Comparison of ENCODE assay signal across 17 cellular contexts in the genomic region with DNA sequence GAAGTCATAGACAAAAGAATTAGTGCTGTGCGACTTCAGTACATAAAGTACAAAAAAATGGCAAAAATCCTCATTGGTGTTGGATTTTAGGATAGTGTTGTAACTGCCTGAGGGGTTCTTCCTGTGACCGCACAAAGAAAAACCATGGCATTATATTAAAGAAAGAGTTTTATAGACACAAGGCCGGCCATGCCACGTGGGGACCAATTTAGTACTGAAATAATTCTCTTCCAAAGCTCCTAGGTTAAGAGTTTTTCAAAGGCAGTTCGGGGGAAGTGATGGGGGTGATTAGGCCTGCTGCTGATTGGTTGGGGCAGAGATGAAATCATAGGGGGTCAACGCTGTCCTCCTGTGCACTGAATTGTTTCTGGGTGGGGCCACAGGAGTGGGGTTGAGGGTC.
"Had no signal": no experiment of that assay in that cellular context is flagged by ENCODE, and none has a peak within 500 bp of the region (broad histone marks: within the 10 kb centered on the region; RNA-seq: fewer than 3 reads in every experiment).

No MANE protein-coding gene starts in this region.

- H3K27ac ChIP-seq: gastrocnemius medialis, heart left ventricle, right lobe of liver, spleen, testis had no signal

- H3K4me1 ChIP-seq: gastrocnemius medialis, right lobe of liver, spleen had no signal

- ATAC-seq: effector memory CD8-positive, alpha-beta T cell; gastrocnemius medialis; heart left ventricle; left lobe of liver; mucosa of descending colon; naive thymus-derived CD4-positive, alpha-beta T cell; right lobe of liver; stimulated activated naive CD8-positive, alpha-beta T cell treated with anti-CD3 and anti-CD28 coated beads, Interleukin-15, amount 100 ng/mL, for 72 hours had no signal

- H3K27me3 Mint-ChIP-seq: naive thymus-derived CD4-positive, alpha-beta T cell; stimulated activated naive CD8-positive, alpha-beta T cell treated with anti-CD3 and anti-CD28 coated beads, Interleukin-15, amount 100 ng/mL, for 72 hours had no signal

- H3K27ac Mint-ChIP-seq: activated CD4-positive, alpha-beta T cell treated with anti-CD3 and anti-CD28 coated beads, Interleukin-2, amount 10 ng/mL, durations not matched to agents 7 days and 5 days; activated naive CD8-positive, alpha-beta T cell; effector memory CD8-positive, alpha-beta T cell; naive thymus-derived CD4-positive, alpha-beta T cell had no signal

- H3K36me3 Mint-ChIP-seq: activated naive CD8-positive, alpha-beta T cell had no signal

- H3K4me1 Mint-ChIP-seq: activated CD4-positive, alpha-beta T cell treated with anti-CD3 and anti-CD28 coated beads, Interleukin-2, amount 10 ng/mL, durations not matched to agents 7 days and 5 days; naive thymus-derived CD4-positive, alpha-beta T cell; stimulated activated naive CD8-positive, alpha-beta T cell treated with anti-CD3 and anti-CD28 coated beads, Interleukin-15, amount 100 ng/mL, for 72 hours had no signal

- H3K36me3 ChIP-seq: gastrocnemius medialis, heart left ventricle, right lobe of liver, spleen had no signal

- H3K4me3 ChIP-seq: gastrocnemius medialis, heart left ventricle, mucosa of descending colon, right lobe of liver, spleen, testis had no signal

- H3K4me3 Mint-ChIP-seq: activated CD4-positive, alpha-beta T cell treated with anti-CD3 and anti-CD28 coated beads, Interleukin-2, amount 10 ng/mL, durations not matched to agents 7 days and 5 days; activated naive CD8-positive, alpha-beta T cell; effector memory CD8-positive, alpha-beta T cell; naive thymus-derived CD4-positive, alpha-beta T cell; stimulated activated naive CD8-positive, alpha-beta T cell treated with anti-CD3 and anti-CD28 coated beads, Interleukin-15, amount 100 ng/mL, for 72 hours had no signal

- H3K9me3 Mint-ChIP-seq: activated CD4-positive, alpha-beta T cell treated with anti-CD3 and anti-CD28 coated beads, Interleukin-2, amount 10 ng/mL, durations not matched to agents 7 days and 5 days; effector memory CD8-positive, alpha-beta T cell had no signal

- H3K27me3 ChIP-seq: gastrocnemius medialis, heart left ventricle, right lobe of liver, spleen, testis had no signal

- DNase-seq: activated CD4-positive, alpha-beta T cell treated with anti-CD3 and anti-CD28 coated beads, Interleukin-2, amount 10 ng/mL, durations not matched to agents 7 days and 5 days; activated CD4-positive, CD25-positive, alpha-beta regulatory T cell; activated gamma-delta T cell treated with Interleukin-2 at 50 U/mL for 16 hours; dermis blood vessel endothelial cell; effector memory CD8-positive, alpha-beta T cell; gastrocnemius medialis; heart left ventricle; mucosa of descending colon; naive thymus-derived CD4-positive, alpha-beta T cell; occipital lobe; right lobe of liver; spleen; stimulated activated naive CD8-positive, alpha-beta T cell treated with anti-CD3 and anti-CD28 coated beads, Interleukin-15, amount 100 ng/mL, for 72 hours; T-helper 2 cell; testis had no signal

- H3K9me3 ChIP-seq: gastrocnemius medialis, mucosa of descending colon, right lobe of liver, spleen, testis had no signal
